In genomic region chr9:129414377-129415021, GRCh38 we compare ENCODE assay signal across 8 cellular contexts.
DNase-seq lines count a peak whose midpoint lies in the region; ATAC-seq and TF ChIP-seq lines count a peak whose summit lies in the region.

No MANE protein-coding gene starts in this region.

- ATAC-seq in activated B cell treated with CpG ODN at 0.5 μM for 24 hours (ENCODE audit: low read depth) (no peak), GM18907 (IDR thresholded peaks at IDR 0.05; ENCODE audit: unreplicated experiment) (no peak)
- ATAC-seq in effector memory CD8-positive, alpha-beta T cell (replicated peaks) = no peak

- 22 to 23% methylated on average over 31 to 32 of the region's 32 CpGs for WGBS in tibial nerve, 2 donors

- H3K27me3 ChIP-seq in muscle layer of colon (ENCODE audit: control insufficient read depth in 1 of 2, insufficient read depth in 2 of 2, low read length in 2 of 2) (no peaks in the 10 kb centered on the region), tibial nerve (no peaks in the 10 kb centered on the region)

- H3K27ac Mint-ChIP-seq in activated B cell treated with CpG ODN at 0.5 μM for 24 hours = peak overlapping the region; percentile 91
- H3K27ac Mint-ChIP-seq in effector memory CD8-positive, alpha-beta T cell = peak overlapping the region; percentile 88 to 95

- POLR2A ChIA-PET in activated B cell treated with CpG ODN at 0.5 μM for 24 hours (lab: Charles Lee) = interaction anchor here (1.8 to 4.3 kb wide), 3 partner anchors 46 to 274 kb away, joined by 6 to 20 read pairs (median 8); partner anchors contain the start of gene IER5L

- H3K4me1 ChIP-seq in muscle layer of colon (ENCODE audit: insufficient read depth, low read length) (peaks cover 19% of the 10 kb centered on the region), tibial nerve (peaks cover 0 to 34% (median 23%) of the 10 kb centered on the region in 4 donors)

- no peaks in the 10 kb centered on the region for H3K27me3 Mint-ChIP-seq in activated B cell treated with CpG ODN at 0.5 μM for 24 hours
- no peaks in the 10 kb centered on the region for H3K27me3 Mint-ChIP-seq in effector memory CD8-positive, alpha-beta T cell

- intact Hi-C loops in activated B cell treated with CpG ODN at 0.5 μM for 24 hours (cut with micrococcal nuclease) = loop anchor here (5.0 to 10.0 kb wide), 3 partner anchors 92 to 240 kb away; partner anchors contain the start of gene IER5L

- H3K27ac ChIP-seq in muscle layer of colon (ENCODE audit: low read depth, low read length) = peak overlapping the region; percentile 100
- peak overlapping the region; percentile 95 to 100 (median 97) for H3K27ac ChIP-seq in tibial nerve

- H3K36me3 Mint-ChIP-seq in activated B cell treated with CpG ODN at 0.5 μM for 24 hours (ENCODE audit: low read depth) = no peaks in the 10 kb centered on the region
- H3K36me3 Mint-ChIP-seq in effector memory CD8-positive, alpha-beta T cell (ENCODE audit: insufficient read depth) = peaks cover 58% of the 10 kb centered on the region

- H3K4me3 ChIP-seq in muscle layer of colon (ENCODE audit: low read depth in 1 of 2, low read length in 2 of 2) (peak overlapping the region; percentile 54 to 59), tibial nerve (peak overlapping the region; percentile 50 to 84 (median 62))

- H3K9me3 ChIP-seq in muscle layer of colon (ENCODE audit: low read length) (no peaks in the 10 kb centered on the region), tibial nerve (no peaks in the 10 kb centered on the region)

- peak overlapping the region; percentile 85 for H3K4me3 Mint-ChIP-seq in activated B cell treated with CpG ODN at 0.5 μM for 24 hours
- peak overlapping the region; percentile 73 to 77 for H3K4me3 Mint-ChIP-seq in effector memory CD8-positive, alpha-beta T cell

- H3K36me3 ChIP-seq in muscle layer of colon (ENCODE audit: insufficient read depth, low read length) (no peaks in the 10 kb centered on the region), tibial nerve (no peaks in the 10 kb centered on the region)

- no peak for TF ChIP-seq EP300 in tibial nerve (IDR thresholded peaks at IDR 0.05)

- CTCF ChIA-PET in activated B cell treated with CpG ODN at 0.5 μM for 24 hours (lab: Charles Lee) = no interaction called here

- peak; percentile 56 for DNase-seq in activated CD8-positive, alpha-beta memory T cell treated with anti-CD3 and anti-CD28 coated beads, Interleukin-2, amount 50 U/mL, for 4 hours
- no peak for DNase-seq in activated CD8-positive, alpha-beta memory T cell treated with anti-CD3 and anti-CD28 coated beads for 24 hours
- DNase-seq in activated B cell treated with CpG ODN at 0.5 μM for 24 hours = no peak
- peak in 1 of 3 experiments; percentile 30 for DNase-seq in effector memory CD8-positive, alpha-beta T cell
- peak in 1 of 2 donors; percentile 51 for DNase-seq in tibial nerve (ENCODE audit: low spot score in 2 of 2)
- no peak for DNase-seq in T1000 (lab: John Stamatoyannopoulos, UW)

- peaks cover 14% of the 10 kb centered on the region for H3K4me1 Mint-ChIP-seq in activated B cell treated with CpG ODN at 0.5 μM for 24 hours
- peaks cover 17 to 27% of the 10 kb centered on the region in 2 donors for H3K4me1 Mint-ChIP-seq in effector memory CD8-positive, alpha-beta T cell (ENCODE audit: low read depth in 2 of 2)

- peak overlapping the region; percentile 87 for H3K9ac ChIP-seq in muscle layer of colon (ENCODE audit: low read length)

- TF ChIP-seq CTCF in activated B cell treated with CpG ODN at 0.5 μM for 24 hours (IDR thresholded peaks at IDR 0.05) (no peak), tibial nerve (IDR thresholded peaks at IDR 0.05) (no peak)

- TF ChIP-seq POLR2A in tibial nerve (IDR thresholded peaks at IDR 0.05) = no peak

- peaks cover 5% of the 10 kb centered on the region for H3K9me3 Mint-ChIP-seq in activated B cell treated with CpG ODN at 0.5 μM for 24 hours
- peaks cover 5 to 11% of the 10 kb centered on the region in 2 donors for H3K9me3 Mint-ChIP-seq in effector memory CD8-positive, alpha-beta T cell
